Comparison of ENCODE assay signal across 26 cellular contexts in the genomic region with DNA sequence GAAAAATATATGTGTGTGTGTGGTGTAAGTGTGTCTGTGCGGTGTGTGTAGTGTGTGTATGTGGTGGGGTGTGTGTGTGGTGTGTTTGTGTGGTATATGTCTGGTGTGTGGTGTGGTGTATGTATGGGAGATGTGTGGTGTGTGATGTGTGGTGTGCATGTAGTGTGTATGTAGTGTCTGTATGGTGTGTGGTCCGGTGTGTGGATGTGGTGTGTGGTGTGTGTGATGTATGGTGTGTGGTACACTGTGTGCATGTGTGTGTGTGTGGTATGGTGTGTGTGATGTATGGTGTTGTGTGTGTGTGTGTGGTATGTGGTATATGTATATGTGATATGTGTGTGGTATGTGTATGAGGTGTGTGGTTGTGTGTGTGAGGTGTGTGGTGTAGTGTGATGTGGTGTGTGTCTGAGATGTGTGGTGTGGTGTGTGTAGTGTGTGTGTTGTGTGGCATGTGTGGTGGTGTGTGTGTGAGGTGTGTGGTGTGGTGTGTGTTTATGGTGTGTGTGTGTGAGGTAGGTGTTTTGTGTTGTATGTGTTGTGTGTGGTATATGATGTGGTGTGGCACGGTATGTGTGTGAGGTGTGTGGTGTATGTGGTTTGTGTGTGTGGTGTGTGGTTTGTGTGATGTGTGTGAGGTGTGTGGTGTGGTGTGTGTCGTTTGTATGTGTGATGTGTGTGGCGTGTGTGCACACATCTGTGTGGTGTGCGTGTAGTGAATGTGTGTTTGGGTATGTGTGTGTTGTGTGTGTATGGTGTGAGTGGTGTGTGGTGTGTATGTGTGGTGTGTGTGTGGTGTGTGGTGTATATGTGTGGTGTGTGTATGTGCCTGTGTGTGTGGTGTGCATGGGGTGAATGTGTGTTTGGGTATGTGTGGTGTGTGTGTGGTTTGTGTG.
"Had no signal": no experiment of that assay in that cellular context is flagged by ENCODE, and none has a peak within 500 bp of the region (broad histone marks: within the 10 kb centered on the region; RNA-seq: fewer than 3 reads in every experiment).

No MANE protein-coding gene starts in this region.

- H3K4me1 ChIP-seq: body of pancreas, prostate gland had no signal

- ATAC-seq: activated CD8-positive, alpha-beta T cell treated with anti-CD3 and anti-CD28 coated beads, Interleukin-2, amount 10 ng/mL, durations not matched to agents 7 days and 5 days; body of pancreas; natural killer cell treated with Interleukin-12 subunit alpha and Interleukin-12 subunit beta and Interleukin-15 and Interleukin-18, amount 100 ng/mL, for 72 hours; stimulated activated naive CD8-positive, alpha-beta T cell treated with anti-CD3 and anti-CD28 coated beads, Interleukin-15, Interleukin-2, amounts not matched to agents 100 U/mL and 50 U/mL, for 24 hours had no signal

- H3K27ac Mint-ChIP-seq: activated CD8-positive, alpha-beta T cell treated with anti-CD3 and anti-CD28 coated beads, Interleukin-2, amount 10 ng/mL, durations not matched to agents 7 days and 5 days; activated naive CD4-positive, alpha-beta T cell treated with anti-CD3 and anti-CD28 coated beads, Interleukin-2, amount 50 U/mL, for 24 hours; activated T-helper 1 cell treated with anti-CD3 and anti-CD28 coated beads, Interleukin-12 subunit alpha, Interleukin-12 subunit beta, Interleukin-2, Interleukin-4 antibody, amounts not matched to agents 30 ng/mL and 10 ng/mL and 1 ng/mL, durations not matched to agents 14 hours and 24 hours and 36 hours; dendritic cell treated with granulocyte-macrophage colony-stimulating factor and Interleukin-4, amounts not matched to agents 40 ng/mL and 50 ng/mL, for 4 days; immature natural killer cell; natural killer cell treated with Interleukin-12 subunit alpha and Interleukin-12 subunit beta and Interleukin-15 and Interleukin-18, amount 100 ng/mL, for 72 hours had no signal

- H3K27ac ChIP-seq: body of pancreas, left ventricle myocardium inferior, neutrophil, ovary, prostate gland, thyroid gland, VCaP had no signal

- H3K27me3 Mint-ChIP-seq: activated naive CD4-positive, alpha-beta T cell treated with anti-CD3 and anti-CD28 coated beads, Interleukin-2, amount 50 U/mL, for 24 hours; dendritic cell treated with granulocyte-macrophage colony-stimulating factor and Interleukin-4, amounts not matched to agents 40 ng/mL and 50 ng/mL, for 4 days; natural killer cell treated with Interleukin-12 subunit alpha and Interleukin-12 subunit beta and Interleukin-15 and Interleukin-18, amount 100 ng/mL, for 72 hours had no signal

- H3K9me3 Mint-ChIP-seq: activated naive CD4-positive, alpha-beta T cell treated with anti-CD3 and anti-CD28 coated beads, Interleukin-2, amount 50 U/mL, for 24 hours; dendritic cell treated with granulocyte-macrophage colony-stimulating factor and Interleukin-4, amounts not matched to agents 40 ng/mL and 50 ng/mL, for 4 days; immature natural killer cell; natural killer cell treated with Interleukin-12 subunit alpha and Interleukin-12 subunit beta and Interleukin-15 and Interleukin-18, amount 100 ng/mL, for 72 hours had no signal

- H3K36me3 ChIP-seq: left ventricle myocardium inferior, neutrophil, ovary, prostate gland, thyroid gland had no signal

- H3K27me3 ChIP-seq: body of pancreas, neutrophil, ovary, thyroid gland had no signal

- H3K36me3 Mint-ChIP-seq: activated naive CD4-positive, alpha-beta T cell treated with anti-CD3 and anti-CD28 coated beads, Interleukin-2, amount 50 U/mL, for 24 hours; immature natural killer cell had no signal

- H3K9me3 ChIP-seq: left ventricle myocardium inferior, neutrophil, ovary, prostate gland, thyroid gland had no signal

- H3K4me3 ChIP-seq: body of pancreas, left ventricle myocardium inferior, ovary, prostate gland, thyroid gland had no signal

- DNase-seq: activated CD4-positive, alpha-beta T cell treated with anti-CD3 and anti-CD28 coated beads, Interleukin-2, amount 10 ng/mL, durations not matched to agents 7 days and 5 days; activated CD4-positive, CD25-positive, alpha-beta regulatory T cell treated with anti-CD3 and anti-CD28 coated beads, Interleukin-2, amount 50 U/mL, for 72 hours; activated CD8-positive, alpha-beta T cell treated with anti-CD3 and anti-CD28 coated beads, Interleukin-2, amount 10 ng/mL, durations not matched to agents 7 days and 5 days; activated gamma-delta T cell treated with Interleukin-2 at 50 U/mL for 16 hours; anterior cingulate cortex; body of pancreas; caudate nucleus; effector CD8-positive, alpha-beta T cell; erythroblast; foreskin melanocyte; immature natural killer cell; left ventricle myocardium inferior; mammary epithelial cell; midbrain; ovary; stimulated activated CD4-positive, alpha-beta T cell treated with anti-CD3 and anti-CD28 coated beads, Interleukin-12 subunit alpha, Interleukin-12 subunit beta, amount 100 ng/mL, for 4 hours; stimulated activated CD4-positive, alpha-beta T cell treated with anti-CD3 and anti-CD28 coated beads, Interleukin-4, amount 100 ng/mL, for 4 hours; stimulated activated naive CD8-positive, alpha-beta T cell treated with anti-CD3 and anti-CD28 coated beads, Interleukin-15, Interleukin-2, amounts not matched to agents 100 U/mL and 50 U/mL, for 24 hours; thyroid gland had no signal

- H3K4me1 Mint-ChIP-seq: immature natural killer cell had no signal

- H3K4me3 Mint-ChIP-seq: activated CD4-positive, alpha-beta T cell treated with anti-CD3 and anti-CD28 coated beads, Interleukin-2, amount 10 ng/mL, durations not matched to agents 7 days and 5 days; activated CD8-positive, alpha-beta T cell treated with anti-CD3 and anti-CD28 coated beads, Interleukin-2, amount 10 ng/mL, durations not matched to agents 7 days and 5 days; activated naive CD4-positive, alpha-beta T cell treated with anti-CD3 and anti-CD28 coated beads, Interleukin-2, amount 50 U/mL, for 24 hours; activated T-helper 1 cell treated with anti-CD3 and anti-CD28 coated beads, Interleukin-12 subunit alpha, Interleukin-12 subunit beta, Interleukin-2, Interleukin-4 antibody, amounts not matched to agents 30 ng/mL and 10 ng/mL and 1 ng/mL, durations not matched to agents 14 hours and 24 hours and 36 hours; dendritic cell treated with granulocyte-macrophage colony-stimulating factor and Interleukin-4, amounts not matched to agents 40 ng/mL and 50 ng/mL, for 4 days; immature natural killer cell; natural killer cell treated with Interleukin-12 subunit alpha and Interleukin-12 subunit beta and Interleukin-15 and Interleukin-18, amount 100 ng/mL, for 72 hours had no signal
